33 cellular contexts compared by ENCODE assay signal in genomic region chr5:83831834-83832233, GRCh38.
DNase-seq lines count a peak whose midpoint lies in the region; ATAC-seq, FAIRE-seq and TF ChIP-seq lines count a peak whose summit lies in the region.
"Had no signal": no experiment of that assay in that cellular context is flagged by ENCODE, and none has a peak within 500 bp of the region (broad histone marks: within the 10 kb centered on the region; RNA-seq: fewer than 3 reads in every experiment).

No MANE protein-coding gene starts in this region.

- no peaks in the 10 kb centered on the region for H3K9me3 ChIP-seq in HepG2 (ENCODE audit: low read length)
- H3K9me3 ChIP-seq in right lobe of liver = no peaks in the 10 kb centered on the region
- no peaks in the 10 kb centered on the region for H3K9me3 ChIP-seq in A549
- H3K9me3 ChIP-seq in IMR-90 (ENCODE audit: control insufficient read depth, insufficient read depth, low read length) = no peaks in the 10 kb centered on the region
- H3K9me3 ChIP-seq in Karpas-422 (ENCODE audit: low read length) = 0 out of 2 replicates have a peak, but pooled peaks cover 3% of the 10 kb centered on the region
- H3K9me3 ChIP-seq: BE2C, BLaER1, Caco-2 had no signal

- H2BK120ac ChIP-seq in IMR-90 (ENCODE audit: low read depth, low read length) = no peak overlapping the region

- dilution Hi-C loops in IMR-90 (cut with HindIII; ENCODE audit: low sequenced_read_pairs, unreplicated experiment) = no loop called here

- H3K4ac ChIP-seq in IMR-90 (ENCODE audit: low read depth, low read length) = no peak overlapping the region

- WGBS in HepG2 (ENCODE audit: low lambda C conversion rate) = 0% methylated on average over 1 of the region's 1 CpG
- WGBS in right lobe of liver (ENCODE audit: insufficient coverage, low coverage, low lambda C conversion rate, missing lambda C conversion rate) = 75% methylated on average over 1 of the region's 1 CpG
- WGBS in A549 (ENCODE audit: missing lambda C conversion rate) = 58% methylated on average over 1 of the region's 1 CpG
- no CpG with 5 or more reads among the region's 1 CpG for WGBS in IMR-90 (ENCODE audit: extremely low coverage in 2 of 2, insufficient read length in 1 of 2), 2 experiments

- no peak overlapping the region for H3K56ac ChIP-seq in IMR-90 (ENCODE audit: extremely low read depth, insufficient read depth, low read length)

- no peak overlapping the region for H3K14ac ChIP-seq in IMR-90 (replicated peaks; ENCODE audit: low read depth, low read length)

- no peak overlapping the region for H2BK20ac ChIP-seq in IMR-90 (ENCODE audit: low read depth, low read length)

- intact Hi-C loops in HepG2 (cut with micrococcal nuclease; ENCODE audit: unreplicated experiment) (no loop called here), right lobe of liver (cut with DNase I) (no loop called here), IMR-90 (cut with micrococcal nuclease) (no loop called here)

- H2AK5ac ChIP-seq in IMR-90 (ENCODE audit: low read depth, low read length) = no peak overlapping the region

- no peak overlapping the region for H4K91ac ChIP-seq in IMR-90 (ENCODE audit: insufficient read depth, low read depth, low read length)

- DNase-seq in HepG2 (ENCODE audit: low spot score) = no peak
- no peak for DNase-seq in right lobe of liver
- no peak for DNase-seq in A549 (ENCODE audit: low read depth in 1 of 2, low spot score in 1 of 2)
- no peak for DNase-seq in IMR-90
- no peak for DNase-seq in DMS79 (lab: John Stamatoyannopoulos, UW)
- no peak for DNase-seq in stimulated activated CD4-positive, alpha-beta T cell treated with anti-CD3 and anti-CD28 coated beads, Interleukin-4, amount 100 ng/mL, for 24 hours
- no peak for DNase-seq in Karpas-422
- DNase-seq: 8988T; ACHN; AML-193; BE2C; C1 segment of cervical spinal cord; Caco-2; Calu3; CD4-positive, alpha-beta memory T cell; CD4-positive, alpha-beta T cell; CD4-positive, CD25-positive, alpha-beta regulatory T cell; CD8-positive, alpha-beta memory T cell; CD8-positive, alpha-beta T cell; COR-L47; DMS 273 treated with DMSO at 0.1 percent for 48 hours; DMS153; DMS53; DMS79 treated with DMSO at 0.1 percent for 48 hours; DND-41; EL had no signal

- no peaks in the 10 kb centered on the region for H3K9me2 ChIP-seq in Karpas-422 (replicated peaks; ENCODE audit: insufficient read depth, low read length)

- TF ChIP-seq RAD21 in HepG2 (CRISPR knock-in tag; IDR thresholded peaks at IDR 0.05) (no peak), A549 (conservative IDR thresholded peaks at IDR 0.05 in 1 of 2, IDR thresholded peaks at IDR 0.05 in 1 of 2) (no peak), IMR-90 (IDR thresholded peaks at IDR 0.05; ENCODE audit: low read length) (no peak)

- H4K8ac ChIP-seq in IMR-90 (ENCODE audit: low read depth in 2 of 2, low read length in 2 of 2) = no peak overlapping the region

- no peak overlapping the region for H2BK5ac ChIP-seq in IMR-90 (ENCODE audit: low read depth, low read length, poor library complexity, severe bottlenecking)

- CTCF ChIA-PET in HepG2 (lab: Yijun Ruan, JAX; ENCODE audit: low intra/inter-chr PET ratio, low total read pairs) (no interaction called here), A549 (lab: Yijun Ruan, JAX) (no interaction called here), IMR-90 (lab: Yijun Ruan, JAX) (no interaction called here)

- POLR2A ChIA-PET in HepG2 (lab: Yijun Ruan, JAX) (no interaction called here), A549 (lab: Yijun Ruan, JAX) (no interaction called here), IMR-90 (lab: Charles Lee; ENCODE audit: unreplicated experiment) (no interaction called here)

- H3K4me3 ChIP-seq in HepG2 (replicated peaks in 1 of 3; ENCODE audit: insufficient read depth in 1 of 3, low read depth in 2 of 3, low read length in 3 of 3) (no peak overlapping the region), right lobe of liver (no peak overlapping the region), A549 (no peak overlapping the region), IMR-90 (ENCODE audit: insufficient read depth, low read depth, low read length) (no peak overlapping the region), Karpas-422 (ENCODE audit: low read length) (no peak overlapping the region)
- H3K4me3 ChIP-seq: BLaER1; BLaER1 treated with 17β-estradiol and CSF1 and Interleukin-3, amounts not matched to agents 10 nM and 100 nM had no signal

- H4K5ac ChIP-seq in IMR-90 (ENCODE audit: low read depth, low read length) = no peak overlapping the region

- H3K4me1 ChIP-seq in HepG2 (ENCODE audit: insufficient read depth, low read length) (no peaks in the 10 kb centered on the region), right lobe of liver (no peaks in the 10 kb centered on the region), A549 (no peaks in the 10 kb centered on the region), IMR-90 (ENCODE audit: control insufficient read depth, insufficient read depth, low read length) (no peaks in the 10 kb centered on the region), Karpas-422 (ENCODE audit: low read length) (no peaks in the 10 kb centered on the region)
- H3K4me1 ChIP-seq: BE2C, BLaER1, Caco-2 had no signal

- H3K4me2 ChIP-seq in HepG2 (ENCODE audit: low read depth, low read length) (no peak overlapping the region), A549 (no peak overlapping the region), IMR-90 (ENCODE audit: low read depth, low read length) (no peak overlapping the region), Karpas-422 (ENCODE audit: low read depth, low read length, poor library complexity, severe bottlenecking) (no peak overlapping the region)
- H3K4me2 ChIP-seq: BLaER1; BLaER1 treated with 17β-estradiol and CSF1 and Interleukin-3, amounts not matched to agents 10 nM and 100 nM had no signal

- H2AFZ ChIP-seq in HepG2 (ENCODE audit: low read length) = no peak overlapping the region
- no peak overlapping the region for H2AFZ ChIP-seq in IMR-90 (replicated peaks; ENCODE audit: low read length, poor library complexity)
- no peak overlapping the region for H2AFZ ChIP-seq in Karpas-422 (ENCODE audit: low read length)

- FAIRE-seq in HepG2 (lab: Jason Lieb, UNC) (no peak), A549 (lab: Jason Lieb, UNC) (no peak), colon (lab: Jason Lieb, UNC) (peak; percentile 33)
- FAIRE-seq: A204.1, D721Med had no signal

- ATAC-seq in HepG2 = no peak
- ATAC-seq in right lobe of liver = no peak
- no peak for ATAC-seq in A549
- ATAC-seq in IMR-90 (ENCODE audit: low read depth) = no peak
- ATAC-seq: CD8-positive, alpha-beta T cell had no signal

- H3K79me2 ChIP-seq in HepG2 (ENCODE audit: insufficient read depth, low read length) (no peaks in the 10 kb centered on the region), Karpas-422 (ENCODE audit: low read length) (no peaks in the 10 kb centered on the region)

- no peaks in the 10 kb centered on the region for H3K9me1 ChIP-seq in IMR-90 (ENCODE audit: insufficient read depth, low read length)

- no peaks in the 10 kb centered on the region for H3K36me3 ChIP-seq in HepG2 (replicated peaks in 1 of 2; ENCODE audit: control insufficient read depth in 1 of 2, insufficient read depth in 2 of 2, low read length in 2 of 2)
- H3K36me3 ChIP-seq in right lobe of liver = no peaks in the 10 kb centered on the region
- H3K36me3 ChIP-seq in IMR-90 (ENCODE audit: control insufficient read depth, insufficient read depth, low read length) = no peaks in the 10 kb centered on the region
- H3K36me3 ChIP-seq in Karpas-422 (ENCODE audit: insufficient read depth, low read length) = no peaks in the 10 kb centered on the region
- H3K36me3 ChIP-seq: BE2C; BLaER1; BLaER1 treated with 17β-estradiol and CSF1 and Interleukin-3, amounts not matched to agents 10 nM and 100 nM had no signal

- no peak overlapping the region for H2AK9ac ChIP-seq in IMR-90 (replicated peaks; ENCODE audit: low read depth, low read length, poor library complexity)

- TF ChIP-seq POLR2A in HepG2 (IDR thresholded peaks at IDR 0.05; ENCODE audit: insufficient read depth in 1 of 2, low read depth in 2 of 2, low read length in 2 of 2) = no peak
- TF ChIP-seq POLR2A in right lobe of liver (IDR thresholded peaks at IDR 0.05) = no peak
- no peak for TF ChIP-seq POLR2A in A549 (IDR thresholded peaks at IDR 0.05; ENCODE audit: low read length)
- no peak for TF ChIP-seq POLR2A in IMR-90 (IDR thresholded peaks at IDR 0.05; ENCODE audit: low read depth, low read length)

- in situ Hi-C loops in HepG2 (cut with HindIII; ENCODE audit: extremely low pct_ligation_motif_present, low pct_unique_long_range_greater_than_20kb) (no loop called here), IMR-90 (cut with MboI; ENCODE audit: low sequenced_read_pairs) (no loop called here)

- BruUV-seq in HepG2 (replicated peaks; lab: Mats Ljungman, UMichigan) (no TSS peak), IMR-90 (replicated peaks; lab: Mats Ljungman, UMichigan) (no TSS peak)

- no peak overlapping the region for H3K27ac ChIP-seq in HepG2 (ENCODE audit: extremely low read length, insufficient read depth, low read length)
- no peak overlapping the region for H3K27ac ChIP-seq in right lobe of liver
- H3K27ac ChIP-seq in A549 = no peak overlapping the region
- H3K27ac ChIP-seq in IMR-90 (ENCODE audit: insufficient read depth, low read length) = no peak overlapping the region
- H3K27ac ChIP-seq in Karpas-422 (ENCODE audit: low read length) = no peak overlapping the region
- H3K27ac ChIP-seq: 22Rv1; BLaER1; BLaER1 treated with 17β-estradiol and CSF1 and Interleukin-3, amounts not matched to agents 10 nM and 100 nM; C4-2B had no signal

- H2BK15ac ChIP-seq in IMR-90 (ENCODE audit: low read depth, low read length) = no peak overlapping the region

- TF ChIP-seq EP300 in HepG2 (IDR thresholded peaks at IDR 0.05; ENCODE audit: low read depth in 2 of 2, low read length in 2 of 2) (no peak), HepG2 (CRISPR knock-in tag; IDR thresholded peaks at IDR 0.05; ENCODE audit: borderline replicate concordance) (no peak), A549 (IDR thresholded peaks at IDR 0.05) (no peak)

- H4K20me1 ChIP-seq in HepG2 (ENCODE audit: insufficient read depth, low read length) = no peaks in the 10 kb centered on the region
- H4K20me1 ChIP-seq in IMR-90 (ENCODE audit: insufficient read depth, low read length) = no peaks in the 10 kb centered on the region
- H4K20me1 ChIP-seq in Karpas-422 (ENCODE audit: insufficient read depth, low read depth, low read length) = no peaks in the 10 kb centered on the region
- H4K20me1 ChIP-seq: BLaER1; BLaER1 treated with 17β-estradiol and CSF1 and Interleukin-3, amounts not matched to agents 10 nM and 100 nM had no signal

- TF ChIP-seq CTCF in HepG2 (CRISPR knock-in tag; IDR thresholded peaks at IDR 0.05) (no peak), right lobe of liver (IDR thresholded peaks at IDR 0.05) (no peak), A549 (IDR thresholded peaks at IDR 0.05) (no peak), IMR-90 (conservative IDR thresholded peaks at IDR 0.05; ENCODE audit: low read depth, low read length) (no peak)

- H3K79me1 ChIP-seq in IMR-90 (ENCODE audit: low read depth in 1 of 2, low read length in 2 of 2) = no peaks in the 10 kb centered on the region

- H3K9ac ChIP-seq in HepG2 (ENCODE audit: insufficient read depth, low read depth, low read length) (no peak overlapping the region), IMR-90 (ENCODE audit: low read depth, low read length) (no peak overlapping the region), Karpas-422 (ENCODE audit: low read length) (no peak overlapping the region)
- H3K9ac ChIP-seq: BLaER1; BLaER1 treated with 17β-estradiol and CSF1 and Interleukin-3, amounts not matched to agents 10 nM and 100 nM had no signal

- H3K27me3 ChIP-seq in HepG2 (ENCODE audit: control insufficient read depth in 1 of 2, insufficient read depth in 2 of 2, low read length in 2 of 2) (no peaks in the 10 kb centered on the region), right lobe of liver (no peaks in the 10 kb centered on the region), IMR-90 (ENCODE audit: control insufficient read depth, insufficient read depth, low read length) (no peaks in the 10 kb centered on the region), Karpas-422 (ENCODE audit: low read length) (no peaks in the 10 kb centered on the region)
- H3K27me3 ChIP-seq: BE2C; BLaER1; BLaER1 treated with 17β-estradiol and CSF1 and Interleukin-3, amounts not matched to agents 10 nM and 100 nM had no signal

- no peak overlapping the region for H3K23ac ChIP-seq in IMR-90 (ENCODE audit: low read depth, low read length)

- no peak overlapping the region for H3K18ac ChIP-seq in IMR-90 (ENCODE audit: low read depth, low read length)

Comparison
In these comparisons a context has a peak if more than half of its experiments do, and no peak if none do; other contexts are left out.
1. Of the 38 proteins assayed by ChIP-seq in both HepG2 and A549: peak only in HepG2: none; only in A549: none; in both: MAFK; in neither: 37.